8 cellular contexts compared by ENCODE assay signal in genomic region chr12:29380536-29381523, GRCh38. TPM values are rescaled to one million over a fixed set of nuclear protein-coding genes. Genes with fewer than 3 reads are reported as not detected.
DNase-seq lines count a peak whose midpoint lies in the region; ATAC-seq and TF ChIP-seq lines count a peak whose summit lies in the region.

ERGIC2 (minus strand) TSS chr12:29381172; CDS start chr12:29371633, 9,539 bp downstream.

- H3K4me3 ChIP-seq in epithelial cell of esophagus (ENCODE audit: low read length) (peak within 1 kb of the TSS; percentile 100), mononuclear cell (ENCODE audit: low read length) (peak within 1 kb of the TSS; percentile 93)

- H3K27me3 ChIP-seq in mononuclear cell (ENCODE audit: insufficient read depth, low read length): no peaks in the 10 kb centered on the region

- no peak for TF ChIP-seq CTCF in epithelial cell of esophagus (IDR thresholded peaks at IDR 0.05; ENCODE audit: insufficient read depth, low read depth, low read length, missing control alignments)

- peaks cover 0 to 2% (median 0%) of the 10 kb centered on the region in 3 donors for H3K9me3 Mint-ChIP-seq in IgD-negative memory B cell

- peak within 1 kb of the TSS; percentile 52 to 99 (median 96) for H3K27ac Mint-ChIP-seq in IgD-negative memory B cell

- peak within 1 kb of the TSS; percentile 88 to 98 (median 96) for H3K4me3 Mint-ChIP-seq in IgD-negative memory B cell

- H3K4me1 Mint-ChIP-seq in IgD-negative memory B cell: peaks cover 23 to 34% (median 25%) of the 10 kb centered on the region in 3 donors

- peak; percentile 95 for ATAC-seq in GM21529 (IDR thresholded peaks at IDR 0.05; ENCODE audit: unreplicated experiment)

- DNase-seq in DMS 273 treated with DMSO at 0.1 percent for 48 hours (lab: John Stamatoyannopoulos, UW): peak; percentile 96
- peak; percentile 45 for DNase-seq in OCI-M2 (lab: John Stamatoyannopoulos, UW; ENCODE audit: unreplicated experiment)
- DNase-seq in activated T-cell treated with anti-CD3 and anti-CD28 coated beads for 4 hours: peak; percentile 88
- peak; percentile 99 for DNase-seq in epithelial cell of esophagus (ENCODE audit: low read depth)
- peak; percentile 69 to 79 for DNase-seq in stimulated activated CD8-positive, alpha-beta memory T cell treated with anti-CD3 and anti-CD28 coated beads, Interleukin-4, amount 100 ng/mL, for 1 hour (ENCODE audit: low read depth in 2 of 2, low spot score in 1 of 2)

- no peaks in the 10 kb centered on the region for H3K36me3 Mint-ChIP-seq in IgD-negative memory B cell

- no peaks in the 10 kb centered on the region for H3K9me3 ChIP-seq in mononuclear cell (ENCODE audit: low read depth, low read length)

- no peaks in the 10 kb centered on the region for H3K4me1 ChIP-seq in mononuclear cell (ENCODE audit: insufficient read depth, low read length)

- H3K27me3 Mint-ChIP-seq in IgD-negative memory B cell: peaks cover 2% of the 10 kb centered on the region

RNA-seq across cellular contexts. Expression of gene ERGIC2, which starts in this region (rescaled TPM):
- 61.7 TPM for polyA plus RNA-seq in IgD-negative memory B cell
- total RNA-seq in mononuclear cell: 42.4 TPM

Comparison
In these comparisons a context has a peak if more than half of its experiments do, and no peak if none do; other contexts are left out.
1. Peak in every context shown above with its lines: DNase-seq, ATAC-seq and H3K4me3 ChIP-seq.
2. DNase-seq: peak in every context shown above with its lines; median percentile 99 in epithelial cell of esophagus; 96 in DMS 273 treated with DMSO at 0.1 percent for 48 hours; 88 in activated T-cell treated with anti-CD3 and anti-CD28 coated beads for 4 hours; 74 in stimulated activated CD8-positive, alpha-beta memory T cell treated with anti-CD3 and anti-CD28 coated beads, Interleukin-4, amount 100 ng/mL, for 1 hour; 45 in OCI-M2.